12 cellular contexts compared by ENCODE assay signal in the genomic region with DNA sequence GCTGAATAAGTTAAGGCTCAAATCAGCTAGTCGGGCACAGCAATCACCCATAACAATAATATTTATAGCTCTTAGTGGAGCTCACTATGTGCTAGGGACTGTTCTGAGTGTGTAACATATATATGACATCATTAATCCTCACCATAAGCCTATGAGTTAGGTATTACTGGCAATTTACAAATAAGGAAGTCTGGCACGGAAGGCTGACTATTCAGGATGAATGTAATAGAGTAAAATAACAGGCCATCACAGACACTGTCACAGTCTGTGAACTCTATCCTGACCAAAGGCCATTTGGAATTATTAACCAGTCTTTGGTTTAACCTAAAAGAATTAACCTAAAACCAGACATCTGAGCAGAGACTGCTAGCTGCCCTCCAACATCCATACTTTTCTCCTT.
"Had no signal": no experiment of that assay in that cellular context is flagged by ENCODE, and none has a peak within 500 bp of the region (broad histone marks: within the 10 kb centered on the region; RNA-seq: fewer than 3 reads in every experiment).

No MANE protein-coding gene starts in this region.

- H3K4me3 ChIP-seq: coronary artery, gastroesophageal sphincter, ovary, upper lobe of right lung had no signal

- H3K36me3 ChIP-seq: gastroesophageal sphincter, ovary, upper lobe of right lung had no signal

- H3K27ac ChIP-seq: coronary artery, gastroesophageal sphincter, ovary, upper lobe of right lung had no signal

- DNase-seq: activated CD4-positive, alpha-beta T cell treated with anti-CD3 and anti-CD28 coated beads, Interleukin-2, amount 10 ng/mL, durations not matched to agents 7 days and 5 days; activated CD8-positive, alpha-beta memory T cell treated with anti-CD3 and anti-CD28 coated beads for 24 hours; activated naive CD4-positive, alpha-beta T cell; activated naive CD8-positive, alpha-beta T cell treated with anti-CD3 and anti-CD28 coated beads, Interleukin-2, amount 10 ng/mL, durations not matched to agents 7 days and 5 days; effector memory CD4-positive, alpha-beta T cell; left ventricle myocardium superior; ovary; stimulated activated CD4-positive, alpha-beta T cell treated with anti-CD3 and anti-CD28 coated beads, Interleukin-2, amount 100 ng/mL, for 48 hours; stimulated activated naive CD4-positive, alpha-beta T cell; upper lobe of right lung had no signal

- ATAC-seq: gastroesophageal sphincter, left ventricle myocardium superior, upper lobe of right lung had no signal

- H3K27me3 ChIP-seq: gastroesophageal sphincter, ovary, upper lobe of right lung had no signal

- H3K9me3 ChIP-seq: gastroesophageal sphincter, ovary, upper lobe of right lung had no signal

- H3K4me1 ChIP-seq: upper lobe of right lung had no signal
